In the genomic region with DNA sequence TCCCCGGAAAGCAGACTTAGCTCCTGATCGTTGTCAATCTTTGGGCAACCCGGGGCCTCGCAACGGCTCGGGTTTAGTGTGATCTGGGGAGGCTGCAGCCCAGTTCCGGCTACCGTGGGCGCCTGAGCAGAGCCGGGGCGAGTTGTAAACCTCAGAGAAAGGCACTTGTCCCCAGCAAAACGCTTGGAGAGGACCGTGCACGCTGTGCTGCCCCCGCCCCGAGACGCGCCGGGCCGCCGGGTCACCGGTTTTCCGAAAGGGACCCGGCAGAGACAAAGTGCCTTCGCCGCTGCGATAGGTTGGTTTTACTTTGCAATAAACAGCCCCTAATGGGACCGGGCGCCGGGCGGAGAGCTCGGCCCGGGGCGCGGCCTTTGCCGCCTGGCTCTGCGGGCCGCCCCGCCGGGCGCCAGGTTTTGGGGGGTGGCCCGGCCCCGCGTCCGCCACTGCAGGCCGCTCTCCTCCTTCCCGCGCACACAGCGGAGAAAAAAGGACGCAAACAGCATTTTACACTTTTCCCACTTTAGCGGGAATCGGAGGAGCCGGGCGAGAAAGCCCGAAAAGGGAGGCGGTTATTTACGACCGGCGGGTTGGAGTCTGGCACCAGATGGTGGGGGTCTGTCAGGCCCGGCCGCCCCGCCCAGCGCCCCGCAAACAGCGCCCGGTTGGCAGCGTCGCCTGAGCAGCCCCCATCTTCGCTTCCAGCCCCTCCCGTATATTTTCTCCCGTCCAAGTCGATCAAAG, we compare ENCODE assay signal across 9 cellular contexts.
DNase-seq lines count a peak whose midpoint lies in the region; ATAC-seq and TF ChIP-seq lines count a peak whose summit lies in the region.
"Had no signal": no experiment of that assay in that cellular context is flagged by ENCODE, and none has a peak within 500 bp of the region (broad histone marks: within the 10 kb centered on the region; RNA-seq: fewer than 3 reads in every experiment).

No MANE protein-coding gene starts in this region.

- CTCF ChIA-PET in RWPE1 (lab: Yijun Ruan, JAX): interaction anchor here (0.5 to 4.3 kb wide), 2 partner anchors 21 to 633 kb away, joined by 3 to 28 read pairs; no protein-coding TSS in a partner anchor
- CTCF ChIA-PET in mammary epithelial cell (lab: Charles Lee; ENCODE audit: low non-redundant PET): no interaction called here

- H3K4me1 ChIP-seq in mammary epithelial cell (ENCODE audit: insufficient read depth, low read length) (peaks cover 6% of the 10 kb centered on the region), mucosa of descending colon (ENCODE audit: low read depth) (peaks cover 18% of the 10 kb centered on the region), thymus (ENCODE audit: control insufficient read depth, insufficient read depth, low read length) (peaks cover 7% of the 10 kb centered on the region)

- peak overlapping the region; percentile 63 for H3K4me2 ChIP-seq in mammary epithelial cell (ENCODE audit: insufficient read depth, low read depth, low read length)

- in situ Hi-C loops in mammary epithelial cell (cut with MboI; ENCODE audit: low sequenced_read_pairs in 2 of 2): loop anchor here in 1 of 2 donors (10.0 kb wide), 1 partner anchor 630 kb away; no protein-coding TSS in a partner anchor

- H3K4me3 ChIP-seq in HFF-Myc (replicated peaks; ENCODE audit: low read depth, low read length) (peak overlapping the region; percentile 37), mammary epithelial cell (replicated peaks in 1 of 3; ENCODE audit: insufficient read depth in 1 of 3, low read depth in 2 of 3, low read length in 3 of 3) (peak overlapping the region; percentile 7 to 24 (median 10)), mucosa of descending colon (no peak overlapping the region), thymus (ENCODE audit: low read length) (peak overlapping the region; percentile 60)
- H3K4me3 ChIP-seq: SK-N-MC had no signal

- no peaks in the 10 kb centered on the region for H3K36me3 ChIP-seq in mammary epithelial cell (ENCODE audit: insufficient read depth, low read length)
- no peaks in the 10 kb centered on the region for H3K36me3 ChIP-seq in mucosa of descending colon (ENCODE audit: low read depth)
- no peaks in the 10 kb centered on the region for H3K36me3 ChIP-seq in thymus (ENCODE audit: control insufficient read depth, insufficient read depth)

- peaks cover 22% of the 10 kb centered on the region for H3K27me3 ChIP-seq in mammary epithelial cell (ENCODE audit: insufficient read depth, low read length)
- peaks cover 38% of the 10 kb centered on the region for H3K27me3 ChIP-seq in thymus (ENCODE audit: control insufficient read depth, insufficient read depth)

- no peak overlapping the region for H3K27ac ChIP-seq in RWPE1
- H3K27ac ChIP-seq in mammary epithelial cell (ENCODE audit: insufficient read depth, low read depth, low read length): no peak overlapping the region
- no peak overlapping the region for H3K27ac ChIP-seq in thymus (ENCODE audit: low read depth)
- H3K27ac ChIP-seq: SK-N-MC had no signal

- POLR2A ChIA-PET in RWPE1 (lab: Yijun Ruan, JAX; ENCODE audit: low non-redundant PET): no interaction called here

- ATAC-seq in GM18498 (IDR thresholded peaks at IDR 0.05; ENCODE audit: unreplicated experiment) (peak; percentile 68), mucosa of descending colon (peak; percentile 59)

- peak overlapping the region; percentile 57 for H2AFZ ChIP-seq in mammary epithelial cell (ENCODE audit: low read depth, low read length)

- no peaks in the 10 kb centered on the region for H3K79me2 ChIP-seq in mammary epithelial cell (ENCODE audit: insufficient read depth, low read length)

- dilution Hi-C loops in mammary epithelial cell (cut with HindIII; ENCODE audit: low sequenced_read_pairs): loop anchor here (5.0 kb wide), 2 partner anchors 43 to 633 kb away; no protein-coding TSS in a partner anchor

- no peak for TF ChIP-seq CTCF in HFF-Myc (IDR thresholded peaks at IDR 0.05; ENCODE audit: low read depth, low read length, missing control alignments)
- TF ChIP-seq CTCF in RWPE1 (conservative IDR thresholded peaks at IDR 0.05; ENCODE audit: low read depth): no peak
- TF ChIP-seq CTCF in mammary epithelial cell (conservative IDR thresholded peaks at IDR 0.05 in 1 of 2, IDR thresholded peaks at IDR 0.05 in 1 of 2; ENCODE audit: extremely low read depth in 1 of 2, insufficient read depth in 1 of 2, low read depth in 1 of 2, low read length in 2 of 2): no peak
- no peak for TF ChIP-seq CTCF in mucosa of descending colon (IDR thresholded peaks at IDR 0.05)

- H3K9ac ChIP-seq in mammary epithelial cell (ENCODE audit: insufficient read depth, low read length): no peak overlapping the region

- intact Hi-C loops in mammary epithelial cell (cut with micrococcal nuclease): loop anchor here (10.0 kb wide), 1 partner anchor 270 kb away; no protein-coding TSS in a partner anchor
- intact Hi-C loops in mucosa of descending colon (cut with DNase I, micrococcal nuclease): loop anchor here in 1 of 2 donors (5.0 kb wide), 1 partner anchor 633 kb away; no protein-coding TSS in a partner anchor

- H4K20me1 ChIP-seq in mammary epithelial cell (ENCODE audit: insufficient read depth, low read length): no peaks in the 10 kb centered on the region

- H3K9me3 ChIP-seq in mammary epithelial cell (replicated peaks; ENCODE audit: insufficient read depth, low read length) (peaks cover 6% of the 10 kb centered on the region), mucosa of descending colon (no peaks in the 10 kb centered on the region), thymus (ENCODE audit: control insufficient read depth) (no peaks in the 10 kb centered on the region)

- no TSS peak for BruUV-seq in mammary epithelial cell (replicated peaks; lab: Mats Ljungman, UMichigan)

- WGBS in mammary epithelial cell (ENCODE audit: low coverage, missing lambda C conversion rate): 26% methylated on average over 42 of the region's 72 CpGs
- WGBS in thymus: 1% methylated on average over 72 of the region's 72 CpGs

- DNase-seq in HFF-Myc (ENCODE audit: extremely low read depth, low read depth): no peak
- DNase-seq in RWPE1 (ENCODE audit: low spot score): peak; percentile 33
- no peak for DNase-seq in mammary epithelial cell
- peak; percentile 21 to 54 (median 48) for DNase-seq in mucosa of descending colon
- DNase-seq in NCI-H2081 treated with DMSO at 0.1 percent for 48 hours (lab: John Stamatoyannopoulos, UW): no peak
- DNase-seq in NCI-H774 (lab: John Stamatoyannopoulos, UW): no peak

Comparison
In these comparisons a context has a peak if more than half of its experiments do, and no peak if none do; other contexts are left out.
1. DNase-seq: peak in RWPE1 (single experiment) and mucosa of descending colon (3 of 3); none in HFF-Myc (single experiment), mammary epithelial cell (single experiment), NCI-H2081 treated with DMSO at 0.1 percent for 48 hours (single experiment) and NCI-H774 (single experiment).